8 cellular contexts compared by ENCODE assay signal in the genomic region with DNA sequence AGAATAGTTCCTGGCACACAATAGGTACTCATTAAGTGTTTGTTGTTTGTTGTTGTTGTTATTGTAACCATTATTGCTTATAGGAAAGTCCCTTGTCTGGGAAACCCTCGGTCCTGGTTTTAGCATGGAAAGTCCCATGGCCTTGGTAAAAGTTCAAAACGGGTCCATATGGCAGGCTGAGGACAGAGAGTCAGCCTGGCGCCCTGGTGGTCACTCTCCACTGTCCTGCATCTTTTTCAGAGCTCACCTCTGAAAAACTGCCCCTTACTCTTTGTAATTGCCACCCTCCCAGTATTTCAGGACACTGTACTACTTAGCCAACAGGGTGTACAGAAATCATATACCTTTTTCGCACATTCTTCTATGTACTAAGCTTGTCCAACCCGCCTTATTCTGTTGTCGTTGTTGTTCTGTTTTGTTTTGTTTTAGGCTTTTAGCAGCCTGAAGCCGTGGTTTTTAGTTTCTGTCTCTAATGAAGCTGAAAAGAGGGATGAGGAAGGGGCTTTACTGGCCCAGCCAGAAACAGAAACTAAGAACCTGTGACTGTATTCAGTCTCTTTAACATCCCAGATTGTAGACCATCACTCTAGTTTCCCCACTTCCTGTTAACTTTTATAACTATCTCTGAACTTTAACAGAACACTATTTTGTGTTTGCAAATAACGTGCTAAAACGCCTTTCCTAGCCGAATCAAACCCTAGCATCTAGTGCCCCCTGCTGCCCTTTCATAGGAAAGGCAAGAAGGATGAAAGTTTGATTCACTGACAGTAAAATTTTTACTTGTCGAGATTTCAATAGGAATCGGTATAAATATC. TPM values are rescaled to one million over a fixed set of nuclear protein-coding genes. Genes with fewer than 3 reads are reported as not detected.
A peak's percentile ranks its signal among the peaks of the same experiment; 100 is the strongest.
DNase-seq lines count a peak whose midpoint lies in the region; ATAC-seq and TF ChIP-seq lines count a peak whose summit lies in the region.

No MANE protein-coding gene starts in this region.

- TF ChIP-seq CTCF in left ventricle myocardium inferior (IDR thresholded peaks at IDR 0.05; ENCODE audit: borderline replicate concordance) (peak; percentile 92), psoas muscle (IDR thresholded peaks at IDR 0.05) (peak; percentile 83)

- no peaks in the 10 kb centered on the region for H3K27me3 ChIP-seq in MG63
- no peaks in the 10 kb centered on the region for H3K27me3 ChIP-seq in left ventricle myocardium inferior (ENCODE audit: low read depth)
- peaks cover 0 to 5% (median 0%) of the 10 kb centered on the region in 3 donors for H3K27me3 ChIP-seq in psoas muscle (ENCODE audit: insufficient read depth in 3 of 3, low read length in 2 of 3)

- 10 to 21% (median 14%) methylated on average over 12 of the region's 12 CpGs for WGBS in psoas muscle, 3 donors

- H3K27ac ChIP-seq in left ventricle myocardium inferior (replicated peaks) (peak overlapping the region; percentile 76), psoas muscle (no peak overlapping the region)

- ATAC-seq in psoas muscle, result peak; percentile 76 to 92 (median 78)
- no peak for ATAC-seq in GM18858 (IDR thresholded peaks at IDR 0.05; ENCODE audit: unreplicated experiment)

- H3K4me1 ChIP-seq in left ventricle myocardium inferior (peaks cover 24% of the 10 kb centered on the region), psoas muscle (no peaks in the 10 kb centered on the region)

- H3K4me3 ChIP-seq in MG63, result peak overlapping the region; percentile 66
- peak overlapping the region; percentile 82 for H3K4me3 ChIP-seq in left ventricle myocardium inferior
- peak overlapping the region; percentile 84 for H3K4me3 ChIP-seq in psoas muscle

- DNase-seq in DMS79 (lab: John Stamatoyannopoulos, UW) (peak; percentile 52), H4 (ENCODE audit: low spot score) (peak; percentile 77), MG63 (peak; percentile 79), SK-N-DZ (ENCODE audit: low spot score) (peak; percentile 78), left ventricle myocardium inferior (no peak), psoas muscle (peak in 1 of 2 donors; percentile 29)
- peak; percentile 15 for DNase-seq in activated naive CD8-positive, alpha-beta T cell treated with anti-CD3 and anti-CD28 coated beads, Interleukin-2, amount 50 U/mL, for 16 hours (ENCODE audit: low read depth, low spot score)

- H3K36me3 ChIP-seq in MG63, result peaks cover 28% of the 10 kb centered on the region
- H3K36me3 ChIP-seq in left ventricle myocardium inferior, result no peaks in the 10 kb centered on the region
- H3K36me3 ChIP-seq in psoas muscle (ENCODE audit: insufficient read depth in 1 of 2, low read depth in 1 of 2), result no peaks in the 10 kb centered on the region

- H3K9me3 ChIP-seq in MG63 (no peaks in the 10 kb centered on the region), left ventricle myocardium inferior (replicated peaks) (no peaks in the 10 kb centered on the region), psoas muscle (no peaks in the 10 kb centered on the region)

- intact Hi-C loops in left ventricle myocardium inferior (cut with micrococcal nuclease) (loop anchor here (2.0 to 10.0 kb wide), 2 partner anchors 247 to 379 kb away; partner anchors contain the start of gene MCM3), psoas muscle (cut with DNase I) (loop anchor here (1.0 to 5.0 kb wide), 4 partner anchors 66 to 247 kb away; no protein-coding TSS in a partner anchor)

RNA-seq across cellular contexts. Expression of gene TMEM14A, which starts 7.6 kb away (rescaled TPM):
- 141 and 148 TPM in 2 replicates for total RNA-seq in H4 (2014; rRNA removed; shearing (Covaris generic))
- total RNA-seq in MG63 (2014; rRNA removed; shearing (Covaris generic); ENCODE audit: low replicate concordance), result 279 and 387 TPM in 2 replicates
- polyA plus RNA-seq in SK-N-DZ (2014; cell fraction: cytosol; rRNA removed), result 117 and 128 TPM in 2 replicates
- polyA plus RNA-seq in SK-N-DZ (2014; cell fraction: nucleus; rRNA removed), result 79.5 and 101 TPM in 2 replicates
- 10.9 TPM for total RNA-seq in left ventricle myocardium inferior
- total RNA-seq in psoas muscle, result 1 to 10 TPM; 1.2 to 3.4 (median 1.5) TPM
- polyA plus RNA-seq in psoas muscle, result 1 to 10 TPM; 2.7 to 3.5 (median 3.5) TPM

Comparison
In these comparisons a context has a peak if more than half of its experiments do, and no peak if none do; other contexts are left out.
1. RNA of gene TMEM14A, which starts 7.6 kb away (total RNA-seq): 279 to 387 TPM in MG63 and 141 to 148 TPM in H4; 10.9 TPM in left ventricle myocardium inferior (single experiment) and 1.2 to 3.4 TPM in psoas muscle; every median in the first group is over 10 times any median in the second.
2. Peak in every context shown above with its lines, with median percentiles within 50 percentile points of each other: H3K4me3 ChIP-seq.